In the genomic region with DNA sequence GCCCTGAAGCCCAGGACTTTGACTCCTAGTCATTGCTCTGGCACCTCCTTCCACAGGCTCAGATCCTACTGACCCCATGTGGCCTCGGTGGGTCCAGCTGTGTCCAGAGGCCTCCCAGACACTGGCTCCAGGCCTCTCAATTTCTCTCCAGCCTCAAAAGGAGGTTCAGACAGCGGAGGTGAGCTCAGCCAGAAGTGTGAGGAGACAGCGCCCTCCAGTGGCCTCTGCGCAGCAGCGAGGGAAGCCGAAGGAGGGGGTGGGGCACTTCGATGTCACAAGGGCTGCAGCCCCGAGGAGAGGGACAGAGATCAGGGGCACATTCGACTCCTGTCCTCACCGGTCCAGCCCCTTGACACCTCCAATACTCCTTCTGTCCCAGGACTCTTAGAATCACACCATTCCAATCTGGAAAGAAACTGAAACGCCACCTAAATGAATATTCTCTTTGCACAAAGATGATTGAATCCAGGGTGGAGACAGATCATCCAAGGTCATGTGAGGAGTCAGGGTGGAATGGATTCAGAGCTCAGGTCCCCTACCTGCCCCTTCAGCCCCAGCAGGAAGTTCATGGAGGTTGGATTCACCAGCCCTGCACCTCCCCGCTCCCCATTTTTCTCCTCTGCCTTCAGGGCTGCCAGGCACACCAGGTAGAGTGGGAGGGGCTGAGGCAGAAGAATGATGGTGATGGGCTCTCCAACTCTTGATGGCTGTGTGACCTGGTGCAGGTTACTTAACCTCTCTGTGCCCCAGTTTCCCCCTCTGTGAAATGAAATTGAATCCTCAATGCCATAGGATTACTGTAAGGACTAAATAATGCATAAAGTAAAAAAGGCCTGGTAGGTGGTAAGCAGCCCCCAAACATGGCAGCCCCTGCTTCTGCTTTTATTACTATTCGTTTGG, we compare ENCODE assay signal across 8 cellular contexts. TPM values are rescaled to one million over a fixed set of nuclear protein-coding genes. Genes with fewer than 3 reads are reported as not detected.
A peak's percentile ranks its signal among the peaks of the same experiment; 100 is the strongest.
DNase-seq lines count a peak whose midpoint lies in the region; ATAC-seq and TF ChIP-seq lines count a peak whose summit lies in the region.

No MANE protein-coding gene starts in this region.

- POLR2A ChIA-PET in AG04450 (lab: Yijun Ruan, JAX): no interaction called here

- ATAC-seq in left colon (peak; percentile 77), HG02623 (IDR thresholded peaks at IDR 0.05; ENCODE audit: unreplicated experiment) (no peak)

- H3K4me3 ChIP-seq in AG04450 (ENCODE audit: low read depth, low read length): no peak overlapping the region

- no peaks in the 10 kb centered on the region for H3K9me3 ChIP-seq in AG04450 (ENCODE audit: control insufficient read depth, insufficient read depth, low read length)

- intact Hi-C loops in left colon (cut with DNase I, micrococcal nuclease): no loop called here

- peaks cover 24% of the 10 kb centered on the region for H3K27me3 ChIP-seq in AG04450 (ENCODE audit: control insufficient read depth, insufficient read depth, low read length)

- TF ChIP-seq CTCF in AG04450 (IDR thresholded peaks at IDR 0.05; ENCODE audit: low read depth, low read length): peak; percentile 91

- H3K27ac ChIP-seq in AG04450 (ENCODE audit: low read depth, low read length): no peak overlapping the region
- no peak overlapping the region for H3K27ac ChIP-seq in caudate nucleus (ENCODE audit: low read depth, low read length)

- no peak for DNase-seq in AG04450 (ENCODE audit: low read depth, low spot score)
- DNase-seq in H4 (ENCODE audit: low spot score): peak; percentile 68
- peak; percentile 50 for DNase-seq in NCI-H226
- DNase-seq in activated CD4-positive, CD25-positive, alpha-beta regulatory T cell (lab: John Stamatoyannopoulos, UW): peak; percentile 31 to 48 (median 37)
- peak in 51 of 61 donors; percentile 14 to 74 (median 42) for DNase-seq in caudate nucleus (lab: John Stamatoyannopoulos, UW)
- DNase-seq in left colon: peak; percentile 50 to 81
- peak; percentile 44 for DNase-seq in stimulated activated CD4-positive, alpha-beta T cell treated with anti-CD3 and anti-CD28 coated beads, Interleukin-2, amount 100 ng/mL, for 4 hours (ENCODE audit: low read depth)

- CTCF ChIA-PET in AG04450 (lab: Charles Lee): interaction anchor here (0.6 to 2.2 kb wide), 28 partner anchors 9 to 1046 kb away, joined by 3 to 18 read pairs (median 5); no protein-coding TSS in a partner anchor

RNA-seq across cellular contexts. Expression of gene ZBTB40, which starts 34.8 kb away (rescaled TPM):
- 5.9 and 6.8 TPM in 2 replicates for polyA plus RNA-seq in AG04450 (2011; rRNA removed)
- 14.7 and 15.1 TPM in 2 replicates for polyA minus RNA-seq in AG04450 (2011; rRNA and poly(A)+ RNA removed)
- total RNA-seq in H4 (2014; rRNA removed; shearing (Covaris generic)): 12.1 and 14.0 TPM in 2 replicates
- total RNA-seq in left colon: 10 to 100 TPM; 12.7 to 14.0 TPM
